9 cellular contexts compared by ENCODE assay signal in genomic region chr14:61343991-61344405, GRCh38. TPM values are rescaled to one million over a fixed set of nuclear protein-coding genes. Genes with fewer than 3 reads are reported as not detected.
A peak's percentile ranks its signal among the peaks of the same experiment; 100 is the strongest.
DNase-seq lines count a peak whose midpoint lies in the region; FAIRE-seq and TF ChIP-seq lines count a peak whose summit lies in the region.
"Had no signal": no experiment of that assay in that cellular context is flagged by ENCODE, and none has a peak within 500 bp of the region (broad histone marks: within the 10 kb centered on the region; RNA-seq: fewer than 3 reads in every experiment).

No MANE protein-coding gene starts in this region.

- TF ChIP-seq CTCF in GM12865 (IDR thresholded peaks at IDR 0.05; ENCODE audit: insufficient read depth, low read depth, low read length, missing control alignments) (peak; percentile 2), brain microvascular endothelial cell (IDR thresholded peaks at IDR 0.05; ENCODE audit: low read depth, low read length, missing control alignments) (no peak)

- WGBS in esophagus, 2 donors: 71 to 72% methylated on average over 4 of the region's 4 CpGs
- WGBS in small intestine, 3 donors: 69 to 83% (median 75%) methylated on average over 4 of the region's 4 CpGs

- H3K9me3 ChIP-seq in esophagus (ENCODE audit: control insufficient read depth in 2 of 2, insufficient read depth in 1 of 2, low read depth in 1 of 2, low read length in 1 of 2) (no peaks in the 10 kb centered on the region), small intestine (ENCODE audit: control insufficient read depth, low read depth) (no peaks in the 10 kb centered on the region)

- H3K27me3 ChIP-seq in esophagus (ENCODE audit: control insufficient read depth in 1 of 2, insufficient read depth in 2 of 2, low read length in 2 of 2) (no peaks in the 10 kb centered on the region), small intestine (ENCODE audit: control insufficient read depth in 2 of 2, insufficient read depth in 2 of 2, low read length in 2 of 2) (peaks cover 0 to 2% of the 10 kb centered on the region in 2 donors), brain microvascular endothelial cell (replicated peaks) (no peaks in the 10 kb centered on the region)

- H3K27ac ChIP-seq in esophagus (ENCODE audit: low read depth in 2 of 2, low read length in 1 of 2): peak overlapping the region; percentile 55 to 58
- H3K27ac ChIP-seq in small intestine (ENCODE audit: low read depth in 1 of 2, low read length in 1 of 2): peak overlapping the region; percentile 47 to 72
- H3K27ac ChIP-seq in brain microvascular endothelial cell: no peak overlapping the region

- in situ Hi-C loops in brain microvascular endothelial cell (cut with HindIII; ENCODE audit: low pct_ligation_motif_present, low sequenced_read_pairs): no loop called here

- H3K4me3 ChIP-seq in GM12865 (ENCODE audit: low read depth, low read length) (no peak overlapping the region), esophagus (ENCODE audit: low read depth in 1 of 2, low read length in 2 of 2) (no peak overlapping the region), small intestine (ENCODE audit: low read depth in 1 of 2, low read length in 2 of 2) (no peak overlapping the region), brain microvascular endothelial cell (ENCODE audit: low read depth, low read length) (no peak overlapping the region)

- no peak for FAIRE-seq in small intestine (lab: Jason Lieb, UNC)

- H3K4me1 ChIP-seq in esophagus (ENCODE audit: control insufficient read depth in 2 of 2, insufficient read depth in 2 of 2, low read length in 1 of 2): peaks cover 2 to 6% of the 10 kb centered on the region in 2 donors
- no peaks in the 10 kb centered on the region for H3K4me1 ChIP-seq in small intestine (ENCODE audit: control insufficient read depth in 2 of 2, insufficient read depth in 1 of 2, low read depth in 1 of 2, low read length in 1 of 2)

- no peaks in the 10 kb centered on the region for H3K36me3 ChIP-seq in esophagus (ENCODE audit: control insufficient read depth in 2 of 2, insufficient read depth in 2 of 2, low read length in 1 of 2)
- H3K36me3 ChIP-seq in small intestine (ENCODE audit: control insufficient read depth in 2 of 2, insufficient read depth in 2 of 2, low read length in 2 of 2): no peaks in the 10 kb centered on the region
- no peaks in the 10 kb centered on the region for H3K36me3 ChIP-seq in brain microvascular endothelial cell (replicated peaks)

- DNase-seq in GM12865 (ENCODE audit: low read depth) (peak; percentile 56), small intestine (no peak), brain microvascular endothelial cell (no peak), mucosa of gallbladder (ENCODE audit: low spot score) (no peak), NCI-H774 (lab: John Stamatoyannopoulos, UW) (no peak), DMS79 (lab: John Stamatoyannopoulos, UW) (no peak)
- DNase-seq in activated CD4-positive, alpha-beta T cell treated with anti-CD3 and anti-CD28 coated beads, Interleukin-2, amount 50 U/mL, for 1 hour: peak; percentile 49
- DNase-seq: activated B cell treated with CpG ODN at 0.5 μM for 24 hours had no signal

RNA-seq across cellular contexts. Expression of gene PRKCH, which starts 22.6 kb away (rescaled TPM):
- 10 to 100 TPM; 17.3 to 17.6 TPM for polyA plus RNA-seq in esophagus
- polyA plus RNA-seq in small intestine: 10 to 100 TPM; 12.1 to 17.3 (median 13.6) TPM
- total RNA-seq in mucosa of gallbladder: 28.5 TPM

Comparison
In these comparisons a context has a peak if more than half of its experiments do, and no peak if none do; other contexts are left out.
1. DNase-seq: peak in GM12865 (single experiment) and activated CD4-positive, alpha-beta T cell treated with anti-CD3 and anti-CD28 coated beads, Interleukin-2, amount 50 U/mL, for 1 hour (single experiment); none in small intestine (single experiment), brain microvascular endothelial cell (single experiment), mucosa of gallbladder (single experiment), NCI-H774 (single experiment) and DMS79 (single experiment).